8 cellular contexts compared by ENCODE assay signal in the genomic region with DNA sequence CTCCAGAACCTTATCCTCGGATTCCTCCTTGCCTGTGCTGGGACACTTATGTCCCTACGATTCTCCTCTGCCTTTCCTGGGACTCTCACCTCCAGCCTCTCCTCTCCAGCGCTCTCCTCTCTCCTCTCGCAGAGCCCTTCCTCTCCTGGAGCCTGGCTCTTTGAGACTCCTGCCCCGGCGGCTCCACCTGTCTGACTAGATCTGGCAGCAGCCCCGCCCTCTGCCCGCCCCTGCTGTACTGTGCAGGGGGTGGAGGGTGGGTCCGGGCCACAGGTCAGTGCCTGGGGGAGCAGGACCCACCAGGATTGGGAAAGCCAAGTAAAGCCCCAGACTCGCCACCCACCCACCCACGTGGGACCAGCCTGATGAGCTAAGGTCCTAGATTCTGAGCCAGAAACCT. TPM values are rescaled to one million over a fixed set of nuclear protein-coding genes. Genes with fewer than 3 reads are reported as not detected.
DNase-seq lines count a peak whose midpoint lies in the region; ATAC-seq, FAIRE-seq and TF ChIP-seq lines count a peak whose summit lies in the region.

No MANE protein-coding gene starts in this region.

- H3K36me3 ChIP-seq in heart right ventricle (peaks cover 0 to 54% (median 35%) of the 10 kb centered on the region in 9 donors), HepG2 (replicated peaks in 1 of 2; ENCODE audit: control insufficient read depth in 1 of 2, insufficient read depth in 2 of 2, low read length in 2 of 2) (peaks cover 6 to 18% of the 10 kb centered on the region in 2 experiments)

- no peak for TF ChIP-seq RAD21 in HepG2 (CRISPR knock-in tag; IDR thresholded peaks at IDR 0.05)

- in situ Hi-C loops in astrocyte of the spinal cord (cut with HindIII; ENCODE audit: low sequenced_read_pairs): no loop called here
- in situ Hi-C loops in HepG2 (cut with HindIII; ENCODE audit: extremely low pct_ligation_motif_present, low pct_unique_long_range_greater_than_20kb): no loop called here

- POLR2A ChIA-PET in HepG2 (lab: Yijun Ruan, JAX): interaction anchor here (3.6 to 3.8 kb wide), 2 partner anchors 16 to 24 kb away, joined by 21 to 32 read pairs; a partner anchor contains a TSS

- DNase-seq in heart right ventricle: no peak
- no peak for DNase-seq in Right ventricle myocardium superior
- no peak for DNase-seq in astrocyte of the spinal cord (ENCODE audit: low read depth, low spot score)
- no peak for DNase-seq in HepG2 (ENCODE audit: low spot score)
- peak; percentile 49 for DNase-seq in urothelium cell line (ENCODE audit: low spot score)
- DNase-seq in GOT3 (lab: John Stamatoyannopoulos, UW): no peak
- DNase-seq in left lobe of liver (ENCODE audit: low spot score): no peak

- no peaks in the 10 kb centered on the region for H3K9me3 ChIP-seq in heart right ventricle
- no peaks in the 10 kb centered on the region for H3K9me3 ChIP-seq in HepG2 (ENCODE audit: low read length)

- H3K79me2 ChIP-seq in HepG2 (ENCODE audit: insufficient read depth, low read length): peaks cover 20% of the 10 kb centered on the region

- peak overlapping the region; percentile 92 for H3K4me2 ChIP-seq in HepG2 (ENCODE audit: low read depth, low read length)

- H4K20me1 ChIP-seq in HepG2 (ENCODE audit: insufficient read depth, low read length): no peaks in the 10 kb centered on the region

- ATAC-seq in heart right ventricle (no peak), Right ventricle myocardium superior (ENCODE audit: poor library complexity) (no peak), HepG2 (peak; percentile 18), GM19397 (IDR thresholded peaks at IDR 0.05; ENCODE audit: unreplicated experiment) (no peak), left lobe of liver (no peak)

- H3K4me3 ChIP-seq in heart right ventricle (peak overlapping the region in 8 of 10 donors; percentile 83 to 96 (median 88)), astrocyte of the spinal cord (ENCODE audit: low read depth, low read length) (peak overlapping the region; percentile 81), HepG2 (replicated peaks in 1 of 3; ENCODE audit: insufficient read depth in 1 of 3, low read depth in 2 of 3, low read length in 3 of 3) (peak overlapping the region; percentile 74 to 88 (median 79); a peak in 5 of 6 replicates)

- peaks cover 15 to 45% (median 32%) of the 10 kb centered on the region in 9 donors for H3K4me1 ChIP-seq in heart right ventricle
- H3K4me1 ChIP-seq in HepG2 (ENCODE audit: insufficient read depth, low read length): peaks cover 71% of the 10 kb centered on the region

- CTCF ChIA-PET in HepG2 (lab: Yijun Ruan, JAX; ENCODE audit: low intra/inter-chr PET ratio, low total read pairs): no interaction called here

- TF ChIP-seq CTCF in heart right ventricle (IDR thresholded peaks at IDR 0.05): no peak
- TF ChIP-seq CTCF in astrocyte of the spinal cord (IDR thresholded peaks at IDR 0.05; ENCODE audit: low read depth, low read length): no peak
- TF ChIP-seq CTCF in HepG2 (CRISPR knock-in tag; IDR thresholded peaks at IDR 0.05): no peak

- no peak for TF ChIP-seq POLR2A in HepG2 (IDR thresholded peaks at IDR 0.05; ENCODE audit: insufficient read depth in 1 of 2, low read depth in 2 of 2, low read length in 2 of 2)

- peak overlapping the region in 8 of 10 donors; percentile 89 to 99 (median 98) for H3K27ac ChIP-seq in heart right ventricle
- H3K27ac ChIP-seq in HepG2 (ENCODE audit: extremely low read length, insufficient read depth, low read length): no peak overlapping the region

- H2AFZ ChIP-seq in HepG2 (ENCODE audit: low read length): no peak overlapping the region

- no peak for TF ChIP-seq EP300 in HepG2 (IDR thresholded peaks at IDR 0.05; ENCODE audit: low read depth in 2 of 2, low read length in 2 of 2)
- TF ChIP-seq EP300 in HepG2 (CRISPR knock-in tag; IDR thresholded peaks at IDR 0.05; ENCODE audit: borderline replicate concordance): no peak

- H3K9ac ChIP-seq in HepG2 (ENCODE audit: insufficient read depth, low read depth, low read length): peak overlapping the region; percentile 18; the same call in 1 of the 2 replicates

- FAIRE-seq in HepG2 (lab: Jason Lieb, UNC): no peak
- no peak for FAIRE-seq in urothelium cell line (lab: Jason Lieb, UNC)

- 48 to 58% methylated on average over 11 of the region's 11 CpGs for whole genome bisulfite sequencing in heart right ventricle, 2 donors
- WGBS in HepG2 (ENCODE audit: low lambda C conversion rate): 13% methylated on average over 11 of the region's 11 CpGs

- intact Hi-C loops in heart right ventricle (cut with DNase I) (loop anchor here in 4 of 10 donors (5.0 kb wide), 2 partner anchors 64 to 129 kb away; a partner anchor contains a TSS), Right ventricle myocardium superior (cut with DNase I) (loop anchor here (5.0 kb wide), 1 partner anchor 129 kb away; no protein-coding TSS in a partner anchor), HepG2 (cut with micrococcal nuclease; ENCODE audit: unreplicated experiment) (no loop called here)

- BruUV-seq in HepG2 (replicated peaks; lab: Mats Ljungman, UMichigan): no TSS peak

- H3K27me3 ChIP-seq in heart right ventricle (no peaks in the 10 kb centered on the region), HepG2 (ENCODE audit: control insufficient read depth in 1 of 2, insufficient read depth in 2 of 2, low read length in 2 of 2) (no peaks in the 10 kb centered on the region)

RNA-seq across cellular contexts. Expression of a gene that starts 1.6 kb away (rescaled TPM):
- total RNA-seq in heart right ventricle (10 to 100 TPM; 18.4 to 49.3 (median 28.3) TPM), Right ventricle myocardium superior (29.3 TPM), HepG2 (2016; rRNA removed; fragmentation: Illumina TruSeq; extraction: Trizol) (29.7 and 55.2 TPM in 2 replicates), left lobe of liver (21.7 TPM)
- polyA plus RNA-seq in heart right ventricle (10 to 100 TPM; 24.3 to 82.0 TPM), HepG2 (2011; rRNA removed) (77.4 and 95.9 TPM in 2 replicates)
- 12.3 and 14.1 TPM in 2 replicates for total RNA-seq in HepG2 (2016; cell fraction: cytosol; rRNA removed; fragmentation: Illumina TruSeq; extraction: Trizol; ENCODE audit: low read depth)
- total RNA-seq in HepG2 (2016; cell fraction: insoluble cytoplasmic fraction; rRNA removed; fragmentation: Illumina TruSeq; extraction: Trizol): 31.2 and 54.3 TPM in 2 replicates
- total RNA-seq in HepG2 (2016; cell fraction: membrane; rRNA removed; fragmentation: Illumina TruSeq; extraction: Trizol): 23.3 and 25.4 TPM in 2 replicates
- total RNA-seq in HepG2 (2016; cell fraction: nucleus; rRNA removed; fragmentation: Illumina TruSeq; extraction: Trizol): 40.7 and 42.5 TPM in 2 replicates
- polyA plus RNA-seq in HepG2 (2011; cell fraction: cytosol; rRNA removed): 64.9 and 73.4 TPM in 2 replicates
- polyA plus RNA-seq in HepG2 (2011; cell fraction: nucleus; rRNA removed): 44.8 and 54.7 TPM in 2 replicates
- polyA plus RNA-seq in HepG2 (2012): 33.2 and 44.1 TPM in 2 replicates
- 17.0 and 18.2 TPM in 2 replicates for polyA plus RNA-seq in HepG2 (2016; cell fraction: cytosol; fragmentation: Illumina TruSeq; extraction: Trizol; ENCODE audit: low read depth)
- polyA plus RNA-seq in HepG2 (2016; cell fraction: insoluble cytoplasmic fraction; fragmentation: Illumina TruSeq; extraction: Trizol; ENCODE audit: low read depth): 37.9 and 39.0 TPM in 2 replicates
- polyA plus RNA-seq in HepG2 (2016; cell fraction: membrane; fragmentation: Illumina TruSeq; extraction: Trizol; ENCODE audit: low read depth): 23.8 and 25.7 TPM in 2 replicates
- 78.4 and 80.0 TPM in 2 replicates for polyA plus RNA-seq in HepG2 (2016; cell fraction: nucleus; fragmentation: Illumina TruSeq; extraction: Trizol; ENCODE audit: insufficient read depth, low read depth)
- polyA minus RNA-seq in HepG2 (2011; rRNA and poly(A)+ RNA removed; ENCODE audit: low replicate concordance): 60.0 and 196 TPM in 2 replicates
- 18.8 and 25.8 TPM in 2 replicates for polyA minus RNA-seq in HepG2 (2011; cell fraction: cytosol; rRNA and poly(A)+ RNA removed)
- 9.5 and 12.1 TPM in 2 replicates for polyA minus RNA-seq in HepG2 (2011; cell fraction: nucleus; rRNA and poly(A)+ RNA removed)

RNA-seq across cellular contexts. Expression of a gene that starts 7.4 kb away (rescaled TPM):
- total RNA-seq in heart right ventricle: 1 to 10 TPM in 6 of 10 donors, under 1 TPM in 4; 0.15 to 9.6 (median 1.5) TPM
- 1 to 10 TPM in 1 of 2 donors, under 1 TPM in 1; 0.49 to 1.2 TPM for polyA plus RNA-seq in heart right ventricle
- total RNA-seq in Right ventricle myocardium superior: 0.83 TPM
- total RNA-seq in HepG2 (2016; rRNA removed; fragmentation: Illumina TruSeq; extraction: Trizol): 90.0 and 97.8 TPM in 2 replicates
- 46.4 and 52.0 TPM in 2 replicates for total RNA-seq in HepG2 (2016; cell fraction: cytosol; rRNA removed; fragmentation: Illumina TruSeq; extraction: Trizol; ENCODE audit: low read depth)
- total RNA-seq in HepG2 (2016; cell fraction: insoluble cytoplasmic fraction; rRNA removed; fragmentation: Illumina TruSeq; extraction: Trizol): 83.1 and 89.9 TPM in 2 replicates
- 44.6 and 48.1 TPM in 2 replicates for total RNA-seq in HepG2 (2016; cell fraction: membrane; rRNA removed; fragmentation: Illumina TruSeq; extraction: Trizol)
- 41.5 and 42.9 TPM in 2 replicates for total RNA-seq in HepG2 (2016; cell fraction: nucleus; rRNA removed; fragmentation: Illumina TruSeq; extraction: Trizol)
- 39.5 and 57.9 TPM in 2 replicates for polyA plus RNA-seq in HepG2 (2011; rRNA removed)
- 30.0 and 51.5 TPM in 2 replicates for polyA plus RNA-seq in HepG2 (2011; cell fraction: cytosol; rRNA removed)
- 32.3 and 62.8 TPM in 2 replicates for polyA plus RNA-seq in HepG2 (2011; cell fraction: nucleus; rRNA removed)
- 30.3 and 42.3 TPM in 2 replicates for polyA plus RNA-seq in HepG2 (2012)
- 55.7 and 55.8 TPM in 2 replicates for polyA plus RNA-seq in HepG2 (2016; cell fraction: cytosol; fragmentation: Illumina TruSeq; extraction: Trizol; ENCODE audit: low read depth)
- 111 and 128 TPM in 2 replicates for polyA plus RNA-seq in HepG2 (2016; cell fraction: insoluble cytoplasmic fraction; fragmentation: Illumina TruSeq; extraction: Trizol; ENCODE audit: low read depth)
- polyA plus RNA-seq in HepG2 (2016; cell fraction: membrane; fragmentation: Illumina TruSeq; extraction: Trizol; ENCODE audit: low read depth): 48.3 and 54.4 TPM in 2 replicates
- 82.6 and 84.9 TPM in 2 replicates for polyA plus RNA-seq in HepG2 (2016; cell fraction: nucleus; fragmentation: Illumina TruSeq; extraction: Trizol; ENCODE audit: insufficient read depth, low read depth)
- polyA minus RNA-seq in HepG2 (2011; rRNA and poly(A)+ RNA removed; ENCODE audit: low replicate concordance): 131 and 377 TPM in 2 replicates
- 20.8 and 38.2 TPM in 2 replicates for polyA minus RNA-seq in HepG2 (2011; cell fraction: cytosol; rRNA and poly(A)+ RNA removed)
- polyA minus RNA-seq in HepG2 (2011; cell fraction: nucleus; rRNA and poly(A)+ RNA removed): 12.4 and 21.2 TPM in 2 replicates
- 0.78 TPM for total RNA-seq in left lobe of liver

RNA-seq across cellular contexts. Expression of a gene that starts 23.4 kb away (rescaled TPM):
- 10 to 100 TPM; 10.5 to 22.5 (median 13.9) TPM for total RNA-seq in heart right ventricle
- polyA plus RNA-seq in heart right ventricle: 10 to 100 TPM; 11.8 to 32.4 TPM
- total RNA-seq in Right ventricle myocardium superior: 16.5 TPM
- total RNA-seq in HepG2 (2016; rRNA removed; fragmentation: Illumina TruSeq; extraction: Trizol): 77.4 and 112 TPM in 2 replicates
- 27.8 and 29.8 TPM in 2 replicates for total RNA-seq in HepG2 (2016; cell fraction: cytosol; rRNA removed; fragmentation: Illumina TruSeq; extraction: Trizol; ENCODE audit: low read depth)
- total RNA-seq in HepG2 (2016; cell fraction: insoluble cytoplasmic fraction; rRNA removed; fragmentation: Illumina TruSeq; extraction: Trizol): 79.1 and 119 TPM in 2 replicates
- total RNA-seq in HepG2 (2016; cell fraction: membrane; rRNA removed; fragmentation: Illumina TruSeq; extraction: Trizol): 39.9 and 44.3 TPM in 2 replicates
- 30.3 and 33.9 TPM in 2 replicates for total RNA-seq in HepG2 (2016; cell fraction: nucleus; rRNA removed; fragmentation: Illumina TruSeq; extraction: Trizol)
- polyA plus RNA-seq in HepG2 (2011; rRNA removed): 13.0 and 16.9 TPM in 2 replicates
- polyA plus RNA-seq in HepG2 (2011; cell fraction: cytosol; rRNA removed): 15.2 and 18.5 TPM in 2 replicates
- 27.4 and 29.3 TPM in 2 replicates for polyA plus RNA-seq in HepG2 (2011; cell fraction: nucleus; rRNA removed)
- polyA plus RNA-seq in HepG2 (2012): 34.9 and 41.7 TPM in 2 replicates
- 23.6 and 24.6 TPM in 2 replicates for polyA plus RNA-seq in HepG2 (2016; cell fraction: cytosol; fragmentation: Illumina TruSeq; extraction: Trizol; ENCODE audit: low read depth)
- polyA plus RNA-seq in HepG2 (2016; cell fraction: insoluble cytoplasmic fraction; fragmentation: Illumina TruSeq; extraction: Trizol; ENCODE audit: low read depth): 98.6 and 98.7 TPM in 2 replicates
- polyA plus RNA-seq in HepG2 (2016; cell fraction: membrane; fragmentation: Illumina TruSeq; extraction: Trizol; ENCODE audit: low read depth): 30.8 and 31.0 TPM in 2 replicates
- polyA plus RNA-seq in HepG2 (2016; cell fraction: nucleus; fragmentation: Illumina TruSeq; extraction: Trizol; ENCODE audit: insufficient read depth, low read depth): 48.4 and 55.2 TPM in 2 replicates
- 11.0 and 19.2 TPM in 2 replicates for polyA minus RNA-seq in HepG2 (2011; rRNA and poly(A)+ RNA removed; ENCODE audit: low replicate concordance)
- polyA minus RNA-seq in HepG2 (2011; cell fraction: cytosol; rRNA and poly(A)+ RNA removed): 14.2 and 14.7 TPM in 2 replicates
- 30.3 and 36.6 TPM in 2 replicates for polyA minus RNA-seq in HepG2 (2011; cell fraction: nucleus; rRNA and poly(A)+ RNA removed)
- 19.7 TPM for total RNA-seq in left lobe of liver

RNA-seq across cellular contexts. Expression of a gene that starts 23.5 kb away (rescaled TPM):
- total RNA-seq in heart right ventricle: 10 to 100 TPM; 20.5 to 38.3 (median 26.0) TPM
- polyA plus RNA-seq in heart right ventricle: 10 to 100 TPM in 1 of 2 donors, 1 to 10 TPM in 1; 8.6 to 44.0 TPM
- total RNA-seq in Right ventricle myocardium superior: 26.8 TPM
- 5.6 and 8.0 TPM in 2 replicates for total RNA-seq in HepG2 (2016; rRNA removed; fragmentation: Illumina TruSeq; extraction: Trizol)
- 3.8 TPM in 2 replicates for total RNA-seq in HepG2 (2016; cell fraction: cytosol; rRNA removed; fragmentation: Illumina TruSeq; extraction: Trizol; ENCODE audit: low read depth)
- 4.3 and 9.7 TPM in 2 replicates for total RNA-seq in HepG2 (2016; cell fraction: insoluble cytoplasmic fraction; rRNA removed; fragmentation: Illumina TruSeq; extraction: Trizol)
- total RNA-seq in HepG2 (2016; cell fraction: membrane; rRNA removed; fragmentation: Illumina TruSeq; extraction: Trizol): 3.6 TPM in 2 replicates
- 17.5 and 18.0 TPM in 2 replicates for total RNA-seq in HepG2 (2016; cell fraction: nucleus; rRNA removed; fragmentation: Illumina TruSeq; extraction: Trizol)
- polyA plus RNA-seq in HepG2 (2011; rRNA removed): 8.8 and 9.8 TPM in 2 replicates
- 2.2 and 3.1 TPM in 2 replicates for polyA plus RNA-seq in HepG2 (2011; cell fraction: cytosol; rRNA removed)
- 58.1 and 68.7 TPM in 2 replicates for polyA plus RNA-seq in HepG2 (2011; cell fraction: nucleus; rRNA removed)
- polyA plus RNA-seq in HepG2 (2012): 7.8 and 8.7 TPM in 2 replicates
- polyA plus RNA-seq in HepG2 (2016; cell fraction: cytosol; fragmentation: Illumina TruSeq; extraction: Trizol; ENCODE audit: low read depth): 0.57 and 0.69 TPM in 2 replicates
- polyA plus RNA-seq in HepG2 (2016; cell fraction: insoluble cytoplasmic fraction; fragmentation: Illumina TruSeq; extraction: Trizol; ENCODE audit: low read depth): 2.9 and 3.7 TPM in 2 replicates
- polyA plus RNA-seq in HepG2 (2016; cell fraction: membrane; fragmentation: Illumina TruSeq; extraction: Trizol; ENCODE audit: low read depth): 1.2 and 1.3 TPM in 2 replicates
- 23.7 and 25.9 TPM in 2 replicates for polyA plus RNA-seq in HepG2 (2016; cell fraction: nucleus; fragmentation: Illumina TruSeq; extraction: Trizol; ENCODE audit: insufficient read depth, low read depth)
- polyA minus RNA-seq in HepG2 (2011; rRNA and poly(A)+ RNA removed; ENCODE audit: low replicate concordance): 36.3 and 51.9 TPM in 2 replicates
- polyA minus RNA-seq in HepG2 (2011; cell fraction: cytosol; rRNA and poly(A)+ RNA removed): 3.5 and 5.0 TPM in 2 replicates
- 55.9 and 71.0 TPM in 2 replicates for polyA minus RNA-seq in HepG2 (2011; cell fraction: nucleus; rRNA and poly(A)+ RNA removed)
- 21.3 TPM for total RNA-seq in left lobe of liver

RNA-seq across cellular contexts. Expression of a gene that starts 28.6 kb away (rescaled TPM):
- total RNA-seq in heart right ventricle (1 to 10 TPM in 1 of 10 donors, under 1 TPM in 9; 0.21 to 1.2 (median 0.42) TPM), Right ventricle myocardium superior (0.40 TPM), HepG2 (2016; rRNA removed; fragmentation: Illumina TruSeq; extraction: Trizol) (not detected in 2 replicates), left lobe of liver (0.15 TPM)
- polyA plus RNA-seq in heart right ventricle (under 1 TPM; 0.03 to 0.22 TPM), HepG2 (2011; rRNA removed) (not detected in 2 replicates)
- total RNA-seq in HepG2 (2016; cell fraction: cytosol; rRNA removed; fragmentation: Illumina TruSeq; extraction: Trizol; ENCODE audit: low read depth): 0.30 TPM in 1 of 2 replicates, not detected in the other
- not detected in 2 replicates for total RNA-seq in HepG2 (2016; cell fraction: insoluble cytoplasmic fraction; rRNA removed; fragmentation: Illumina TruSeq; extraction: Trizol)
- total RNA-seq in HepG2 (2016; cell fraction: membrane; rRNA removed; fragmentation: Illumina TruSeq; extraction: Trizol): not detected in 2 replicates
- total RNA-seq in HepG2 (2016; cell fraction: nucleus; rRNA removed; fragmentation: Illumina TruSeq; extraction: Trizol): not detected in 2 replicates
- not detected in 2 replicates for polyA plus RNA-seq in HepG2 (2011; cell fraction: cytosol; rRNA removed)
- not detected in 2 replicates for polyA plus RNA-seq in HepG2 (2011; cell fraction: nucleus; rRNA removed)
- not detected in 2 replicates for polyA plus RNA-seq in HepG2 (2012)
- not detected in 2 replicates for polyA plus RNA-seq in HepG2 (2016; cell fraction: cytosol; fragmentation: Illumina TruSeq; extraction: Trizol; ENCODE audit: low read depth)
- polyA plus RNA-seq in HepG2 (2016; cell fraction: insoluble cytoplasmic fraction; fragmentation: Illumina TruSeq; extraction: Trizol; ENCODE audit: low read depth): 0.12 TPM in 1 of 2 replicates, not detected in the other
- not detected in 2 replicates for polyA plus RNA-seq in HepG2 (2016; cell fraction: membrane; fragmentation: Illumina TruSeq; extraction: Trizol; ENCODE audit: low read depth)
- polyA plus RNA-seq in HepG2 (2016; cell fraction: nucleus; fragmentation: Illumina TruSeq; extraction: Trizol; ENCODE audit: insufficient read depth, low read depth): not detected in 2 replicates
- 0.54 TPM in 1 of 2 replicates, not detected in the other for polyA minus RNA-seq in HepG2 (2011; rRNA and poly(A)+ RNA removed; ENCODE audit: low replicate concordance)
- polyA minus RNA-seq in HepG2 (2011; cell fraction: cytosol; rRNA and poly(A)+ RNA removed): not detected in 2 replicates
- polyA minus RNA-seq in HepG2 (2011; cell fraction: nucleus; rRNA and poly(A)+ RNA removed): not detected in 2 replicates

Comparison
In these comparisons a context has a peak if more than half of its experiments do, and no peak if none do; other contexts are left out.
1. RNA of a gene that starts 7.4 kb away (total RNA-seq): 41.5 to 97.8 TPM in HepG2; 0.15 to 9.6 TPM in heart right ventricle, 0.83 TPM in Right ventricle myocardium superior (single experiment) and 0.78 TPM in left lobe of liver (single experiment); every median in the first group is over 4 times any median in the second.
2. Peak in every context shown above with its lines, with median percentiles within 50 percentile points of each other: H3K4me3 ChIP-seq.